ENCODE assay signal across 16 cellular contexts in the genomic region with DNA sequence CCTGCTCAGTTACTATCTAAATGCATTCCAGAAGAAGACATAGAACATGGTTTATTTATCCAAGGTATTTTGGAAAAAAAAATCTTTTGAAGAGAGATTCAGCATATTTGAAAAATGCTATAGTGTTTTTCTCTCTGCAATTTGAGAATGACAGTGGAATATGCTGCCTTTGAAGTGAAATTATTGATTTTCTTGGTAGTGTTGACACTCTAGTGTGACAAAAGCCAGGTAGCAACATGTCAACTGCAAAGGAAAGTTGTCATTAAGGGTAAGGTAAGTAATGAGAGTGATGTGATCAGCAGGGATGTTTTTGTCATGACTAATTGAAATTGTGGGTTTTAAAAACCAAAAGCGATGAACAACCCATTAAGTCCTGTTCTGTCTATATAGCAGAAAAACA.
DNase-seq lines count a peak whose midpoint lies in the region; ATAC-seq and TF ChIP-seq lines count a peak whose summit lies in the region.
"Had no signal": no experiment of that assay in that cellular context is flagged by ENCODE, and none has a peak within 500 bp of the region (broad histone marks: within the 10 kb centered on the region; RNA-seq: fewer than 3 reads in every experiment).

No MANE protein-coding gene starts in this region.

- H3K27me3 ChIP-seq in PC-3 (ENCODE audit: low read length): no peaks in the 10 kb centered on the region
- no peaks in the 10 kb centered on the region for H3K27me3 ChIP-seq in breast epithelium
- H3K27me3 ChIP-seq: BE2C had no signal

- TF ChIP-seq CTCF in PC-3 (conservative IDR thresholded peaks at IDR 0.05; ENCODE audit: low read depth, low read length): no peak
- no peak for TF ChIP-seq CTCF in breast epithelium (IDR thresholded peaks at IDR 0.05)

- no peaks in the 10 kb centered on the region for H3K9me2 ChIP-seq in PC-3 (replicated peaks; ENCODE audit: low read length)

- TF ChIP-seq POLR2A in breast epithelium (IDR thresholded peaks at IDR 0.05): no peak

- H3K27ac ChIP-seq in PC-3 (ENCODE audit: low read length) (no peak overlapping the region), breast epithelium (no peak overlapping the region)

- intact Hi-C loops in PC-3 (cut with micrococcal nuclease) (loop anchor here (10.0 kb wide), 2 partner anchors 257 to 1733 kb away; no protein-coding TSS in a partner anchor), breast epithelium (cut with DNase I; ENCODE audit: low total_unique reads) (no loop called here)

- H2AFZ ChIP-seq in PC-3 (ENCODE audit: low read length): no peak overlapping the region
- H2AFZ ChIP-seq: GM23338 had no signal

- POLR2A ChIA-PET in PC-3 (lab: Charles Lee; ENCODE audit: unreplicated experiment): no interaction called here

- no peaks in the 10 kb centered on the region for H3K79me2 ChIP-seq in PC-3 (ENCODE audit: low read length)

- no peaks in the 10 kb centered on the region for H3F3A ChIP-seq in PC-3 (ENCODE audit: low read length, unreplicated experiment)

- H3K36me3 ChIP-seq in PC-3 (ENCODE audit: low read depth, low read length) (no peaks in the 10 kb centered on the region), breast epithelium (peaks cover 5% of the 10 kb centered on the region)
- H3K36me3 ChIP-seq: BE2C had no signal

- H3K4me2 ChIP-seq in PC-3 (ENCODE audit: low read length): no peak overlapping the region
- H3K4me2 ChIP-seq: GM23338 had no signal

- no peaks in the 10 kb centered on the region for H4K20me1 ChIP-seq in PC-3 (ENCODE audit: low read length)

- H3K9ac ChIP-seq in PC-3 (ENCODE audit: low read length): no peak overlapping the region

- ATAC-seq in PC-3: no peak
- ATAC-seq: GM23338, HCT116, K562, Right ventricle myocardium inferior had no signal

- no peak overlapping the region for H3K4me3 ChIP-seq in PC-3 (ENCODE audit: low read length)
- no peak overlapping the region for H3K4me3 ChIP-seq in breast epithelium
- H3K4me3 ChIP-seq: GM23338, K562 had no signal

- H3K9me3 ChIP-seq in PC-3 (ENCODE audit: low read length) (no peaks in the 10 kb centered on the region), breast epithelium (peaks cover 6 to 9% of the 10 kb centered on the region in 2 donors)
- H3K9me3 ChIP-seq: BE2C had no signal

- DNase-seq in NCI-H2171 treated with DMSO at 0.1 percent for 48 hours (lab: John Stamatoyannopoulos, UW) (peak; percentile 23), NCI-H2171 (lab: John Stamatoyannopoulos, UW) (no peak), NCI-H1417 treated with DMSO at 0.1 percent for 48 hours (lab: John Stamatoyannopoulos, UW) (peak; percentile 31), PC-3 (peak; percentile 10), breast epithelium (ENCODE audit: low spot score in 2 of 2) (no peak), GM03348 (ENCODE audit: low spot score) (no peak), middle frontal gyrus (ENCODE audit: extremely low spot score, low spot score) (no peak)
- DNase-seq: BE2C; CD4-positive, alpha-beta T cell; NCI-H1436; NCI-H510A treated with DMSO at 0.1 percent for 48 hours; SW 1271 had no signal

- BruUV-seq in PC-3 (replicated peaks; lab: Mats Ljungman, UMichigan): no TSS peak

- H3K4me1 ChIP-seq in PC-3 (ENCODE audit: insufficient read depth, low read length) (no peaks in the 10 kb centered on the region), breast epithelium (no peaks in the 10 kb centered on the region)

- CTCF ChIA-PET in PC-3 (lab: Charles Lee): no interaction called here

Comparison
In these comparisons a context has a peak if more than half of its experiments do, and no peak if none do; other contexts are left out.
1. DNase-seq: peak in NCI-H2171 treated with DMSO at 0.1 percent for 48 hours (single experiment), NCI-H1417 treated with DMSO at 0.1 percent for 48 hours (single experiment) and PC-3 (single experiment); none in NCI-H2171 (single experiment), breast epithelium (0 of 2), GM03348 (single experiment) and middle frontal gyrus (single experiment).